12 cellular contexts compared by ENCODE assay signal in genomic region chr12:105100998-105101397, GRCh38. TPM values are rescaled to one million over a fixed set of nuclear protein-coding genes. Genes with fewer than 3 reads are reported as not detected.
DNase-seq lines count a peak whose midpoint lies in the region; ATAC-seq, FAIRE-seq and TF ChIP-seq lines count a peak whose summit lies in the region.
"Had no signal": no experiment of that assay in that cellular context is flagged by ENCODE, and none has a peak within 500 bp of the region (broad histone marks: within the 10 kb centered on the region; RNA-seq: fewer than 3 reads in every experiment).

No MANE protein-coding gene starts in this region.

- no peaks in the 10 kb centered on the region for H3K27me3 ChIP-seq in bronchial epithelial cell (ENCODE audit: control insufficient read depth, insufficient read depth, low read length)
- H3K27me3 ChIP-seq: suprapubic skin had no signal

- no peak for ATAC-seq in GM18511 (IDR thresholded peaks at IDR 0.05; ENCODE audit: unreplicated experiment)
- ATAC-seq: activated CD8-positive, alpha-beta memory T cell treated with anti-CD3 and anti-CD28 coated beads, Interleukin-2, amount 10 ng/mL, durations not matched to agents 7 days and 5 days had no signal

- H3K36me3 ChIP-seq in bronchial epithelial cell (ENCODE audit: control insufficient read depth, insufficient read depth, low read length) = no peaks in the 10 kb centered on the region
- H3K36me3 ChIP-seq: suprapubic skin had no signal

- H3K4me3 ChIP-seq in bronchial epithelial cell (ENCODE audit: low read depth, low read length) = no peak overlapping the region
- H3K4me3 ChIP-seq: suprapubic skin had no signal

- DNase-seq in DMS 273 (lab: John Stamatoyannopoulos, UW; ENCODE audit: unreplicated experiment) (peak; percentile 15), DMS 273 treated with DMSO at 0.1 percent for 48 hours (lab: John Stamatoyannopoulos, UW) (no peak), MV-4-11 (lab: John Stamatoyannopoulos, UW) (peak; percentile 9), bronchial epithelial cell (ENCODE audit: low read depth) (peak; percentile 29), renal cortical epithelial cell (ENCODE audit: low read depth) (peak; percentile 51)
- no peak for DNase-seq in activated CD4-positive, alpha-beta T cell treated with anti-CD3 and anti-CD28 coated beads, Interleukin-2, amount 50 U/mL, for 4 hours
- DNase-seq in NK-92 treated with Interleukin-12 subunit alpha and Interleukin-12 subunit beta, amount 100 ng/mL, for 24 hours (lab: John Stamatoyannopoulos, UW) = no peak
- DNase-seq: activated CD8-positive, alpha-beta memory T cell treated with anti-CD3 and anti-CD28 coated beads, Interleukin-2, amount 10 ng/mL, durations not matched to agents 7 days and 5 days; effector CD8-positive, alpha-beta T cell; NCI-H2081 treated with DMSO at 0.1 percent for 48 hours had no signal

- FAIRE-seq in bronchial epithelial cell (lab: Jason Lieb, UNC) = no peak

- TF ChIP-seq CTCF in bronchial epithelial cell (IDR thresholded peaks at IDR 0.05; ENCODE audit: insufficient read depth, low read length, severe bottlenecking) = no peak

RNA-seq across cellular contexts. Expression of gene WASHC4, which starts 6.5 kb away (rescaled TPM):
- 52.5 and 60.8 TPM in 2 replicates for total RNA-seq in bronchial epithelial cell
- 107 and 169 TPM in 2 replicates for total RNA-seq in renal cortical epithelial cell

RNA-seq across cellular contexts. Expression of gene ALDH1L2, which starts 16.7 kb away (rescaled TPM):
- total RNA-seq in bronchial epithelial cell = 34.2 and 35.7 TPM in 2 replicates
- 0.65 and 1.9 TPM in 2 replicates for total RNA-seq in renal cortical epithelial cell

Comparison
In these comparisons a context has a peak if more than half of its experiments do, and no peak if none do; other contexts are left out.
1. DNase-seq: peak in DMS 273 (single experiment), MV-4-11 (single experiment), bronchial epithelial cell (single experiment) and renal cortical epithelial cell (single experiment); none in DMS 273 treated with DMSO at 0.1 percent for 48 hours (single experiment), activated CD4-positive, alpha-beta T cell treated with anti-CD3 and anti-CD28 coated beads, Interleukin-2, amount 50 U/mL, for 4 hours (0 of 2) and NK-92 treated with Interleukin-12 subunit alpha and Interleukin-12 subunit beta, amount 100 ng/mL, for 24 hours (single experiment).
2. RNA of gene ALDH1L2, which starts 16.7 kb away (total RNA-seq): 34.2 to 35.7 TPM in bronchial epithelial cell; 0.65 to 1.9 TPM in renal cortical epithelial cell; every median in the first group is over 10 times any median in the second.